ENCODE assay signal across 17 cellular contexts in the genomic region with DNA sequence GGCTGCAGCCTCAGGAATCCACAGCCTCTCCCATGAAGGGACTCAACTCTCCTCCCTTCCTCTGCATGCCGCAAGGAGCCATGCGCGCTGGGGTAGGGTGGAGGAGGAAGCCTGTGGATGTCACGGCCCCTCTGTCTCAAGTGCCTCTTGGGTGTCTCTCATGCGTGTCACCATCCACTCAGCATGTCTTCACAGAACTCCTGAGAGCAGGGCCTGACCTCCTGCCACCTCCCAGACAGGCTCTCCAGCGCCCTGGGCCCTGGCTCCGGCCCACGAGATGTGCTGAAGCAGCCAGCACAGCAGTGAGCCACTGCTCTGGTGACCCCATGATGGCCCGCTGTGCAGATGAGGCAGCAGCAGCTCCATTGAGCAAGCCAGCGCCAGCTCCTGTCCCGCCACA. TPM values are rescaled to one million over a fixed set of nuclear protein-coding genes. Genes with fewer than 3 reads are reported as not detected.
A peak's percentile ranks its signal among the peaks of the same experiment; 100 is the strongest.
DNase-seq lines count a peak whose midpoint lies in the region; ATAC-seq, FAIRE-seq and TF ChIP-seq lines count a peak whose summit lies in the region.
"Had no signal": no experiment of that assay in that cellular context is flagged by ENCODE, and none has a peak within 500 bp of the region (broad histone marks: within the 10 kb centered on the region; RNA-seq: fewer than 3 reads in every experiment).

No MANE protein-coding gene starts in this region.

- H2BK12ac ChIP-seq in H1 (ENCODE audit: low read depth, low read length), result 0 out of 2 replicates have a peak overlapping the region, but pooled peaks have one; percentile 19

- H3K27ac Mint-ChIP-seq in osteocyte (ENCODE audit: unreplicated experiment), result no peak overlapping the region
- H3K27ac Mint-ChIP-seq: CD4-positive, CD25-positive, alpha-beta regulatory T cell had no signal

- H3K79me1 ChIP-seq in H1 (ENCODE audit: low read depth, low read length), result no peaks in the 10 kb centered on the region

- no peak overlapping the region for H3K23ac ChIP-seq in H1 (ENCODE audit: insufficient read length)

- peaks cover 13% of the 10 kb centered on the region for H3K27me3 Mint-ChIP-seq in osteocyte (ENCODE audit: unreplicated experiment)

- H3K18ac ChIP-seq in H1 (ENCODE audit: extremely low read depth, low read length), result no peak overlapping the region

- POLR2A ChIA-PET in H1 (lab: Charles Lee; ENCODE audit: partially characterized antibody), result no interaction called here

- no peak overlapping the region for H3K4me2 ChIP-seq in H1 (ENCODE audit: insufficient read depth in 1 of 2, low read depth in 2 of 2, low read length in 2 of 2)
- H3K4me2 ChIP-seq: BLaER1 treated with 17β-estradiol and CSF1 and Interleukin-3, amounts not matched to agents 10 nM and 100 nM had no signal

- H3K4me3 ChIP-seq in H1 (ENCODE audit: extremely low read depth in 1 of 4, insufficient read depth in 2 of 4, low read depth in 3 of 4, low read length in 4 of 4), result no peak overlapping the region
- no peak overlapping the region for H3K4me3 ChIP-seq in upper lobe of right lung
- H3K4me3 ChIP-seq: BLaER1 treated with 17β-estradiol and CSF1 and Interleukin-3, amounts not matched to agents 10 nM and 100 nM had no signal

- H3K27me3 ChIP-seq in H1 (replicated peaks in 1 of 4; ENCODE audit: control insufficient read depth in 3 of 4, extremely low read depth in 1 of 4, insufficient read depth in 3 of 4, low read length in 3 of 4), result peaks cover 0 to 14% (median 0%) of the 10 kb centered on the region in 4 experiments; a peak in 4 of 7 replicates
- peaks cover 24% of the 10 kb centered on the region for H3K27me3 ChIP-seq in upper lobe of right lung

- no peak for FAIRE-seq in H1 (lab: Jason Lieb, UNC)
- FAIRE-seq: GM12891 had no signal

- H2BK120ac ChIP-seq in H1 (replicated peaks; ENCODE audit: low read depth, low read length), result peak overlapping the region; percentile 38

- peak overlapping the region; percentile 10; the same call in 1 of the 2 replicates for H2BK15ac ChIP-seq in H1 (ENCODE audit: low read length)

- intact Hi-C loops in upper lobe of right lung (cut with DNase I), result no loop called here

- no peak for TF ChIP-seq EP300 in H1 (IDR thresholded peaks at IDR 0.05; ENCODE audit: borderline replicate concordance in 1 of 2, low read depth in 2 of 2, low read length in 2 of 2)

- no peak overlapping the region for H3K27ac ChIP-seq in H1 (ENCODE audit: low read depth, low read length)
- no peak overlapping the region for H3K27ac ChIP-seq in upper lobe of right lung
- H3K27ac ChIP-seq: BLaER1 treated with 17β-estradiol and CSF1 and Interleukin-3, amounts not matched to agents 10 nM and 100 nM; HL-60 had no signal

- no peaks in the 10 kb centered on the region; a peak in 1 of 4 replicates for H3K9me3 ChIP-seq in H1 (ENCODE audit: insufficient read depth in 2 of 2, low read depth in 1 of 2, low read length in 1 of 2)
- no peaks in the 10 kb centered on the region for H3K9me3 ChIP-seq in upper lobe of right lung
- H3K9me3 ChIP-seq: BLaER1 treated with 17β-estradiol and CSF1 and Interleukin-3, amounts not matched to agents 10 nM and 100 nM had no signal

- no peak overlapping the region for H2BK5ac ChIP-seq in H1 (ENCODE audit: low read depth, low read length)

- H3K9ac ChIP-seq in H1 (replicated peaks in 1 of 4; ENCODE audit: extremely low read depth in 1 of 4, low read depth in 3 of 4, low read length in 3 of 4), result no peak overlapping the region
- H3K9ac ChIP-seq: BLaER1 treated with 17β-estradiol and CSF1 and Interleukin-3, amounts not matched to agents 10 nM and 100 nM had no signal

- no peaks in the 10 kb centered on the region for H3K4me1 Mint-ChIP-seq in osteocyte (ENCODE audit: unreplicated experiment)

- 89% methylated on average over 11 of the region's 11 CpGs; no CpG with 5 or more reads in 1 of the 2 experiments for WGBS in H1 (ENCODE audit: extremely low coverage in 1 of 2, insufficient coverage in 1 of 2, insufficient read length in 1 of 2, insufficient replicate concordance in 2 of 2, low coverage in 1 of 2, low lambda C conversion rate in 2 of 2, missing lambda C conversion rate in 1 of 2), 2 experiments

- no peaks in the 10 kb centered on the region; the same call in 1 of the 2 replicates for H3K23me2 ChIP-seq in H1 (ENCODE audit: low read depth, low read length)

- H3K36me3 Mint-ChIP-seq in osteocyte (ENCODE audit: unreplicated experiment), result no peaks in the 10 kb centered on the region
- H3K36me3 Mint-ChIP-seq: CD4-positive, CD25-positive, alpha-beta regulatory T cell had no signal

- no peaks in the 10 kb centered on the region for H3K79me2 ChIP-seq in H1 (ENCODE audit: control insufficient read depth in 1 of 2, insufficient read depth in 2 of 2, low read length in 2 of 2)

- H3K36me3 ChIP-seq in H1 (ENCODE audit: control insufficient read depth in 2 of 4, insufficient read depth in 4 of 4, low read length in 3 of 4) (no peaks in the 10 kb centered on the region), upper lobe of right lung (no peaks in the 10 kb centered on the region)
- H3K36me3 ChIP-seq: BLaER1 treated with 17β-estradiol and CSF1 and Interleukin-3, amounts not matched to agents 10 nM and 100 nM had no signal

- no peak for TF ChIP-seq RAD21 in H1 (IDR thresholded peaks at IDR 0.05 in 1 of 2, conservative IDR thresholded peaks at IDR 0.05 in 1 of 2; ENCODE audit: low read depth in 2 of 2, low read length in 2 of 2)

- H3K56ac ChIP-seq in H1 (replicated peaks; ENCODE audit: insufficient read length, low read depth, low read length), result no peak overlapping the region

- H3K4me1 ChIP-seq in H1 (replicated peaks in 1 of 4; ENCODE audit: control insufficient read depth in 3 of 4, insufficient read depth in 4 of 4, low read length in 3 of 4), result peaks cover 7 to 36% (median 23%) of the 10 kb centered on the region in 4 experiments
- H3K4me1 ChIP-seq in upper lobe of right lung, result peaks cover 5% of the 10 kb centered on the region

- CTCF ChIA-PET in H1 (lab: Charles Lee; ENCODE audit: partially characterized antibody), result interaction anchor here (1.8 to 5.0 kb wide), 2 partner anchors 14 to 93 kb away, joined by 6 to 26 read pairs; no protein-coding TSS in a partner anchor

- no peak overlapping the region for H2AFZ ChIP-seq in H1 (ENCODE audit: low read length)

- no peak overlapping the region for H3K4ac ChIP-seq in H1 (replicated peaks; ENCODE audit: insufficient read length, low read depth, low read length)

- H4K91ac ChIP-seq in H1 (replicated peaks; ENCODE audit: insufficient read length, low read length), result peak overlapping the region; percentile 52

- H3K14ac ChIP-seq in H1 (ENCODE audit: insufficient read length), result no peak overlapping the region

- TF ChIP-seq CTCF in H1 (IDR thresholded peaks at IDR 0.05; ENCODE audit: control extremely low read depth in 1 of 3, insufficient read depth in 1 of 3, low read depth in 1 of 3, low read length in 3 of 3), result no peak
- TF ChIP-seq CTCF in osteocyte (IDR thresholded peaks at IDR 0.05), result no peak
- no peak for TF ChIP-seq CTCF in upper lobe of right lung (IDR thresholded peaks at IDR 0.05)

- no peaks in the 10 kb centered on the region for H3K9me3 Mint-ChIP-seq in osteocyte (ENCODE audit: unreplicated experiment)

- peak overlapping the region; percentile 72; the same call in 1 of the 2 replicates for H4K8ac ChIP-seq in H1 (ENCODE audit: extremely low read depth, insufficient read depth, low read length)

- H4K20me1 ChIP-seq in H1 (replicated peaks in 1 of 2; ENCODE audit: control insufficient read depth in 1 of 2, insufficient read depth in 2 of 2, low read length in 2 of 2), result no peaks in the 10 kb centered on the region

- no peak overlapping the region for H2BK20ac ChIP-seq in H1 (ENCODE audit: low read length)

- H3K4me3 Mint-ChIP-seq in osteocyte (ENCODE audit: unreplicated experiment), result no peak overlapping the region
- H3K4me3 Mint-ChIP-seq: CD4-positive, CD25-positive, alpha-beta regulatory T cell had no signal

- no peak overlapping the region for H4K5ac ChIP-seq in H1 (ENCODE audit: insufficient read length, low read depth, low read length)

- TF ChIP-seq POLR2A in H1 (IDR thresholded peaks at IDR 0.05; ENCODE audit: control extremely low read depth in 1 of 2, low read depth in 2 of 2, low read length in 2 of 2) (no peak), GM18505 (IDR thresholded peaks at IDR 0.05; ENCODE audit: borderline replicate concordance, extremely low read depth, insufficient read depth, insufficient read length) (no peak)

- no peak overlapping the region for H2AK5ac ChIP-seq in H1 (ENCODE audit: low read depth, low read length)

- peak; percentile 39 for DNase-seq in NCI-H510A treated with DMSO at 0.1 percent for 48 hours (lab: John Stamatoyannopoulos, UW)
- DNase-seq in NCI-H510A (lab: John Stamatoyannopoulos, UW), result no peak
- no peak for DNase-seq in H1 (ENCODE audit: low read depth in 1 of 2, low spot score in 2 of 2)
- peak; percentile 80 for DNase-seq in osteocyte (ENCODE audit: extremely low spot score, unreplicated experiment)
- DNase-seq in upper lobe of right lung, result peak; percentile 63
- DNase-seq in LoVo (ENCODE audit: low spot score), result no peak
- no peak for DNase-seq in AG20443 (ENCODE audit: low spot score)
- DNase-seq: 8988T; CD4-positive, CD25-positive, alpha-beta regulatory T cell; DMS53; HCEC 1CT had no signal

- ATAC-seq in upper lobe of right lung (peak; percentile 53), GM18505 (IDR thresholded peaks at IDR 0.05; ENCODE audit: unreplicated experiment) (no peak)

TF ChIP-seq in H1, 55 proteins besides CTCF, POLR2A, EP300 and RAD21 (continues in another document):
- TF ChIP-seq BRCA1 (IDR thresholded peaks at IDR 0.05; ENCODE audit: low read depth, low read length) (no peak), PHF8 (conservative IDR thresholded peaks at IDR 0.05; ENCODE audit: low read depth, low read length) (no peak), GABPA (IDR thresholded peaks at IDR 0.05; ENCODE audit: borderline replicate concordance, insufficient read depth, low read length) (no peak), CREB1 (IDR thresholded peaks at IDR 0.05) (no peak), CHD1 (IDR thresholded peaks at IDR 0.05; ENCODE audit: low read depth, low read length) (no peak), SP4 (IDR thresholded peaks at IDR 0.05; ENCODE audit: low read length) (no peak), TAF1 (IDR thresholded peaks at IDR 0.05; ENCODE audit: low read depth, low read length) (no peak), SUZ12 (IDR thresholded peaks at IDR 0.05; ENCODE audit: low read length) (no peak), SIRT6 (IDR thresholded peaks at IDR 0.05; ENCODE audit: low read length) (no peak)

RNA-seq across cellular contexts. Expression of a gene that starts 25.9 kb away (rescaled TPM):
- total RNA-seq in H1 (2021; fragmentation: NEBNext Ultra II Directional; extraction: Animal tissue kit (Norgen Biotek cat#: 25700)), result not detected in 2 replicates
- polyA plus RNA-seq in H1 (2011; rRNA removed), result not detected in 2 replicates
- not detected for polyA plus RNA-seq in H1 (2011; cell fraction: cytosol; rRNA removed)
- not detected for polyA plus RNA-seq in H1 (2011; cell fraction: nucleus; rRNA removed)
- not detected in 4 replicates for polyA plus RNA-seq in H1 (2012, experiment 1 of 2)
- not detected for polyA plus RNA-seq in H1 (2012, experiment 2 of 2)
- not detected for polyA plus RNA-seq in H1 (2013, experiment 1 of 2)
- polyA plus RNA-seq in H1 (2013, experiment 2 of 2), result not detected
- not detected in 2 replicates for polyA minus RNA-seq in H1 (2011; rRNA and poly(A)+ RNA removed)
- not detected for polyA minus RNA-seq in H1 (2011; cell fraction: cytosol; rRNA and poly(A)+ RNA removed)
- polyA minus RNA-seq in H1 (2011; cell fraction: nucleus; rRNA and poly(A)+ RNA removed), result not detected
- total RNA-seq in osteocyte (not detected in 2 replicates), upper lobe of right lung (not detected)
- total RNA-seq: CD4-positive, CD25-positive, alpha-beta regulatory T cell; G401; H4 had no signal
- polyA plus RNA-seq: CD4-positive, CD25-positive, alpha-beta regulatory T cell had no signal

Comparison
In these comparisons a context has a peak if more than half of its experiments do, and no peak if none do; other contexts are left out.
1. DNase-seq: peak in NCI-H510A treated with DMSO at 0.1 percent for 48 hours (single experiment), osteocyte (single experiment) and upper lobe of right lung (single experiment); none in NCI-H510A (single experiment), H1 (0 of 2), LoVo (single experiment) and AG20443 (single experiment).